Comparison of ENCODE assay signal across 8 cellular contexts in genomic region chr12:57783466-57783801, GRCh38. TPM values are rescaled to one million over a fixed set of nuclear protein-coding genes. Genes with fewer than 3 reads are reported as not detected.
DNase-seq lines count a peak whose midpoint lies in the region; ATAC-seq, FAIRE-seq and TF ChIP-seq lines count a peak whose summit lies in the region.

No MANE protein-coding gene starts in this region.

- TF ChIP-seq CTCF in GM06990 (IDR thresholded peaks at IDR 0.05; ENCODE audit: insufficient read depth, low read length, poor library complexity, severe bottlenecking) (no peak), fibroblast of pulmonary artery (IDR thresholded peaks at IDR 0.05; ENCODE audit: low read length, missing control alignments) (no peak), psoas muscle (IDR thresholded peaks at IDR 0.05) (no peak)

- H3K4me3 ChIP-seq in GM06990 (replicated peaks; ENCODE audit: low read depth, low read length) (peak overlapping the region; percentile 89), SJSA1 (peak overlapping the region; percentile 65), fibroblast of pulmonary artery (replicated peaks; ENCODE audit: low read depth, low read length) (peak overlapping the region; percentile 99), psoas muscle (peak overlapping the region; percentile 83)

- H3K4me1 ChIP-seq in SJSA1 (replicated peaks) (peaks cover 16% of the 10 kb centered on the region), psoas muscle (peaks cover 17% of the 10 kb centered on the region)

- ATAC-seq in psoas muscle = no peak
- ATAC-seq in left colon = no peak

- H3K27ac ChIP-seq in SJSA1 = no peak overlapping the region
- H3K27ac ChIP-seq in psoas muscle = peak overlapping the region; percentile 84

- no peaks in the 10 kb centered on the region for H3K27me3 ChIP-seq in GM06990 (replicated peaks; ENCODE audit: control insufficient read depth, insufficient read depth, low read length)
- no peaks in the 10 kb centered on the region for H3K27me3 ChIP-seq in SJSA1 (replicated peaks)
- H3K27me3 ChIP-seq in psoas muscle (ENCODE audit: insufficient read depth in 3 of 3, low read length in 2 of 3) = no peaks in the 10 kb centered on the region

- DNase-seq in GM06990 (ENCODE audit: extremely low read depth, insufficient read length) (no peak), SJSA1 (ENCODE audit: low read depth in 1 of 2, low spot score in 2 of 2) (peak; percentile 74 to 83), fibroblast of pulmonary artery (ENCODE audit: low read depth) (no peak), psoas muscle (no peak), NCI-H2107 (lab: John Stamatoyannopoulos, UW) (no peak), NCI-H510A treated with DMSO at 0.1 percent for 48 hours (lab: John Stamatoyannopoulos, UW) (no peak), left colon (no peak), urothelium cell line (ENCODE audit: low spot score) (no peak)

- FAIRE-seq in urothelium cell line (lab: Jason Lieb, UNC) = no peak

- intact Hi-C loops in psoas muscle (cut with DNase I) (no loop called here), left colon (cut with DNase I, micrococcal nuclease) (no loop called here)

- 77 to 82% (median 78%) methylated on average over 12 of the region's 12 CpGs for WGBS in psoas muscle, 3 donors

- H3K36me3 ChIP-seq in GM06990 (ENCODE audit: control insufficient read depth, insufficient read depth, low read length) (peaks cover 4% of the 10 kb centered on the region), SJSA1 (peaks cover 81% of the 10 kb centered on the region), psoas muscle (ENCODE audit: insufficient read depth in 1 of 2, low read depth in 1 of 2) (peaks cover 9 to 57% of the 10 kb centered on the region in 2 donors)

- no peaks in the 10 kb centered on the region for H3K9me3 ChIP-seq in SJSA1 (replicated peaks)
- H3K9me3 ChIP-seq in psoas muscle = no peaks in the 10 kb centered on the region

RNA-seq across cellular contexts. Expression of gene TSFM, which starts 0.8 kb away (rescaled TPM):
- 591 and 596 TPM in 2 replicates for total RNA-seq in SJSA1 (2014; rRNA removed; shearing (Covaris generic))
- total RNA-seq in psoas muscle = 10 to 100 TPM; 31.5 to 52.8 (median 50.2) TPM
- polyA plus RNA-seq in psoas muscle = 10 to 100 TPM; 39.5 to 74.3 (median 59.2) TPM
- 10 to 100 TPM; 25.3 to 31.8 TPM for total RNA-seq in left colon

RNA-seq across cellular contexts. Expression of gene EEF1AKMT3, which starts 11.0 kb away (rescaled TPM):
- 53.1 and 62.2 TPM in 2 replicates for total RNA-seq in SJSA1 (2014; rRNA removed; shearing (Covaris generic))
- total RNA-seq in psoas muscle = 1 to 10 TPM in 3 of 4 donors, under 1 TPM in 1; 0.89 to 1.9 (median 1.4) TPM
- 1 to 10 TPM in 1 of 3 donors, under 1 TPM in 2; 0.62 to 2.0 (median 0.66) TPM for polyA plus RNA-seq in psoas muscle
- 1 to 10 TPM; 4.8 to 6.8 TPM for total RNA-seq in left colon

RNA-seq across cellular contexts. Expression of gene METTL1, which starts 11.5 kb away (rescaled TPM):
- total RNA-seq in SJSA1 (2014; rRNA removed; shearing (Covaris generic)) = 173 and 193 TPM in 2 replicates
- total RNA-seq in psoas muscle = 10 to 100 TPM; 24.3 to 56.5 (median 30.4) TPM
- 10 to 100 TPM; 18.8 to 80.9 (median 19.0) TPM for polyA plus RNA-seq in psoas muscle
- 10 to 100 TPM in 1 of 2 donors, 1 to 10 TPM in 1; 9.3 to 11.6 TPM for total RNA-seq in left colon

RNA-seq across cellular contexts. Expression of gene CYP27B1, which starts 16.6 kb away (rescaled TPM):
- total RNA-seq in SJSA1 (2014; rRNA removed; shearing (Covaris generic)) = 12.9 and 21.9 TPM in 2 replicates
- total RNA-seq in psoas muscle (under 1 TPM in 3 of 4 donors, not detected in 1; 0.42 to 0.54 (median 0.50) TPM), left colon (1 to 10 TPM in 1 of 2 donors, under 1 TPM in 1; 0.87 to 1.7 TPM)
- polyA plus RNA-seq in psoas muscle = under 1 TPM in 2 of 3 donors, not detected in 1; 0.06 to 0.10 TPM

RNA-seq across cellular contexts. Expression of gene MARCHF9, which starts 28.5 kb away (rescaled TPM):
- total RNA-seq in SJSA1 (2014; rRNA removed; shearing (Covaris generic)) = 88.7 and 107 TPM in 2 replicates
- 1 to 10 TPM; 7.8 to 9.4 (median 8.8) TPM for total RNA-seq in psoas muscle
- 1 to 10 TPM; 5.7 to 8.8 (median 7.2) TPM for polyA plus RNA-seq in psoas muscle
- total RNA-seq in left colon = 10 to 100 TPM; 12.2 to 13.1 TPM

Comparison
In these comparisons a context has a peak if more than half of its experiments do, and no peak if none do; other contexts are left out.
1. DNase-seq: peak in SJSA1 (2 of 2); none in GM06990 (single experiment), fibroblast of pulmonary artery (single experiment), psoas muscle (0 of 2), NCI-H2107 (single experiment), NCI-H510A treated with DMSO at 0.1 percent for 48 hours (single experiment), left colon (0 of 2) and urothelium cell line (single experiment).
2. RNA of gene TSFM, which starts 0.8 kb away (total RNA-seq): 591 to 596 TPM in SJSA1; 31.5 to 52.8 TPM in psoas muscle and 25.3 to 31.8 TPM in left colon; every median in the first group is over 10 times any median in the second.
3. Peak in every context shown above with its lines, with median percentiles within 50 percentile points of each other: H3K4me3 ChIP-seq.